In genomic region chr2:31108887-31109286, GRCh38 we compare ENCODE assay signal across 14 cellular contexts. TPM values are rescaled to one million over a fixed set of nuclear protein-coding genes. Genes with fewer than 3 reads are reported as not detected.
A peak's percentile ranks its signal among the peaks of the same experiment; 100 is the strongest.
DNase-seq lines count a peak whose midpoint lies in the region; FAIRE-seq and TF ChIP-seq lines count a peak whose summit lies in the region.
"Had no signal": no experiment of that assay in that cellular context is flagged by ENCODE, and none has a peak within 500 bp of the region (broad histone marks: within the 10 kb centered on the region; RNA-seq: fewer than 3 reads in every experiment).

No MANE protein-coding gene starts in this region.

- in situ Hi-C loops in SK-MEL-5 (cut with HindIII; ENCODE audit: low pct_unique_long_range_greater_than_20kb, low sequenced_read_pairs) = no loop called here

- no peak overlapping the region for H3K4me3 ChIP-seq in keratinocyte (ENCODE audit: control insufficient read depth in 2 of 3, extremely low read depth in 1 of 3, insufficient read depth in 2 of 3, low read depth in 1 of 3, low read length in 3 of 3)
- H3K4me3 ChIP-seq: SK-N-MC had no signal

- peak; percentile 90 for FAIRE-seq in keratinocyte (lab: Jason Lieb, UNC)

- H4K20me1 ChIP-seq in keratinocyte (ENCODE audit: control insufficient read depth, extremely low read depth, insufficient read depth, low read length) = peaks cover 7% of the 10 kb centered on the region

- H3K36me3 ChIP-seq in keratinocyte (ENCODE audit: control insufficient read depth in 2 of 2, extremely low read depth in 1 of 2, insufficient read depth in 2 of 2, low read length in 2 of 2) = no peaks in the 10 kb centered on the region

- no peaks in the 10 kb centered on the region for H3K27me3 ChIP-seq in keratinocyte (ENCODE audit: control insufficient read depth, extremely low read depth, insufficient read depth, low read length)

- no peak overlapping the region for H2AFZ ChIP-seq in keratinocyte (ENCODE audit: control insufficient read depth, low read length)

- no peak overlapping the region for H3K4me2 ChIP-seq in keratinocyte (ENCODE audit: control insufficient read depth, extremely low read depth, insufficient read depth, low read depth, low read length)

- H3K9me3 ChIP-seq in keratinocyte (ENCODE audit: control insufficient read depth, low read depth, low read length) = no peaks in the 10 kb centered on the region

- no peaks in the 10 kb centered on the region for H3K9me1 ChIP-seq in keratinocyte (ENCODE audit: control insufficient read depth, extremely low read depth, insufficient read depth, low read length)

- peak; percentile 8 for DNase-seq in LHCN-M2 (ENCODE audit: low read depth)
- DNase-seq in SK-MEL-5 (ENCODE audit: low read depth, low spot score) = peak; percentile 15
- no peak for DNase-seq in keratinocyte (ENCODE audit: low read depth, low spot score)
- peak; percentile 51 for DNase-seq in renal cortical epithelial cell (ENCODE audit: low read depth)
- DNase-seq in iPS-NIHi11 (ENCODE audit: low spot score) = no peak
- DNase-seq in NCI-H1930 (lab: John Stamatoyannopoulos, UW) = no peak
- DNase-seq in NCI-H510A (lab: John Stamatoyannopoulos, UW) = no peak
- DNase-seq: CD8-positive, alpha-beta memory T cell; EL; GOT3; KBM-7; NCI-H2171; OCI-M1 had no signal

- no peak overlapping the region for H3K9ac ChIP-seq in keratinocyte (ENCODE audit: control insufficient read depth, extremely low read depth, insufficient read depth, low read length)

- H3K79me2 ChIP-seq in keratinocyte (ENCODE audit: control insufficient read depth, insufficient read depth, low read length) = peaks cover 16% of the 10 kb centered on the region

- peaks cover 16% of the 10 kb centered on the region for H3K4me1 ChIP-seq in keratinocyte (ENCODE audit: control insufficient read depth, extremely low read depth, insufficient read depth, low read length)

- no peak overlapping the region for H3K27ac ChIP-seq in keratinocyte (ENCODE audit: control insufficient read depth, insufficient read depth, low read length)
- H3K27ac ChIP-seq: SK-N-MC had no signal

- dilution Hi-C loops in keratinocyte (cut with MboI; ENCODE audit: extremely low pct_ligation_motif_present, low sequenced_read_pairs) = no loop called here

- TF ChIP-seq CTCF in keratinocyte (optimal IDR thresholded peaks at IDR 0.05 in 1 of 3, IDR thresholded peaks at IDR 0.05 in 1 of 3, conservative IDR thresholded peaks at IDR 0.05 in 1 of 3; ENCODE audit: extremely low read depth in 1 of 3, insufficient read depth in 2 of 3, low read length in 3 of 3) = no peak

RNA-seq across cellular contexts. Expression of gene GALNT14, which starts 29.4 kb away (rescaled TPM):
- total RNA-seq in LHCN-M2 (2014; rRNA removed) (not detected in 2 replicates), renal cortical epithelial cell (93.3 and 151 TPM in 2 replicates)
- not detected for polyA plus RNA-seq in LHCN-M2 (2012)
- total RNA-seq in SK-MEL-5 (2014; rRNA removed; shearing (Covaris generic)) = 4.8 and 5.9 TPM in 2 replicates
- 14.4 and 16.5 TPM in 2 replicates for polyA plus RNA-seq in SK-MEL-5 (2015; cell fraction: cytosol; rRNA removed)
- polyA plus RNA-seq in SK-MEL-5 (2015; cell fraction: nucleus; rRNA removed) = 3.0 and 5.4 TPM in 2 replicates
- polyA plus RNA-seq in keratinocyte = 27.4 to 40.5 TPM (median 34.0 TPM) in 3 replicates
- polyA plus RNA-seq in keratinocyte (2011; ENCODE audit: low read depth) = 12.6 TPM
- 21.4 and 21.7 TPM in 2 replicates for polyA plus RNA-seq in keratinocyte (2011; cell fraction: cytosol; rRNA removed)
- 47.6 and 54.4 TPM in 2 replicates for polyA plus RNA-seq in keratinocyte (2011; cell fraction: nucleus; rRNA removed)
- polyA plus RNA-seq in keratinocyte (2012; ENCODE audit: low replicate concordance) = 13.7 and 35.4 TPM in 2 replicates
- polyA minus RNA-seq in keratinocyte = 44.6 to 64.1 TPM (median 63.8 TPM) in 3 replicates
- 36.6 TPM for polyA minus RNA-seq in keratinocyte (2011; cell fraction: cytosol; rRNA and poly(A)+ RNA removed)
- polyA minus RNA-seq in keratinocyte (2011; cell fraction: nucleus; rRNA and poly(A)+ RNA removed) = 34.5 and 41.9 TPM in 2 replicates
- polyA plus RNA-seq: CD8-positive, alpha-beta memory T cell had no signal

Comparison
In these comparisons a context has a peak if more than half of its experiments do, and no peak if none do; other contexts are left out.
1. DNase-seq: peak in LHCN-M2 (single experiment), SK-MEL-5 (single experiment) and renal cortical epithelial cell (single experiment); none in keratinocyte (single experiment), iPS-NIHi11 (single experiment), NCI-H1930 (0 of 2) and NCI-H510A (single experiment).
2. RNA of gene GALNT14, which starts 29.4 kb away (total RNA-seq): 93.3 to 151 TPM in renal cortical epithelial cell; 4.8 to 5.9 TPM in SK-MEL-5 and not detected in LHCN-M2; every median in the first group is over 10 times any median in the second.